Comparison of ENCODE assay signal across 8 cellular contexts in the genomic region with DNA sequence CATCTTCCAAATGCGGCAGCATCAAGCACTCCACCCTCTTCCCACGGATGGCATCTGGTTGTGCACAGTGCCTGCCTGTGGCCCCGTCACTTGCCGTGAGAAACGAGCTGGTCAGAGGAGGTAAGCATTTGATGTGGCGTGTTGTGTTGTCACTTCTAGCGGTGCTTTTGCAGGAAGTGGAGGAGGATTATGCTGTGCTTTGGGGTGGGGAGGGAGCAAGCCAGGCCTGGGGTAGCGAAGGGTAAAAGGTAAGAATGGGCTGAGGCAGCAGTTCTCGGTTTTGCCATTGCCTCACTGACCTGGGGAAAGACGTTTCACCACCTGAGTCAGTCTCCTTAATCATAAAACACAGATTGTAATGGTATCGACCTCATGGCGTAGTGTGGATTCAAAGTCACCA. TPM values are rescaled to one million over a fixed set of nuclear protein-coding genes. Genes with fewer than 3 reads are reported as not detected.
DNase-seq lines count a peak whose midpoint lies in the region; ATAC-seq, FAIRE-seq and TF ChIP-seq lines count a peak whose summit lies in the region.

No MANE protein-coding gene starts in this region.

- DNase-seq in activated gamma-delta T cell treated with Interleukin-2 at 50 U/mL for 16 hours (peak; percentile 76), activated gamma-delta T cell (lab: John Stamatoyannopoulos, UW) (no peak), posterior cingulate gyrus (peak in 7 of 10 donors; percentile 36 to 92 (median 66)), kidney (no peak), amniotic stem cell (lab: John Stamatoyannopoulos, UW) (no peak)
- peak; percentile 72 for DNase-seq in activated effector memory CD4-positive, alpha-beta T cell treated with Interleukin-2 at 50 U/mL for 16 hours

- no peak overlapping the region for H3K4me3 ChIP-seq in thymus (ENCODE audit: low read length)
- H3K4me3 ChIP-seq in kidney (ENCODE audit: low read length in 2 of 2), result no peak overlapping the region

- no peak for TF ChIP-seq CTCF in kidney (IDR thresholded peaks at IDR 0.05; ENCODE audit: borderline replicate concordance, extremely low read depth, insufficient read depth)

- WGBS in thymus, result 27% methylated on average over 12 of the region's 12 CpGs

- no peak overlapping the region for H3K9ac ChIP-seq in kidney (ENCODE audit: low read length in 2 of 2)

- H3K9me3 ChIP-seq in thymus (ENCODE audit: control insufficient read depth) (no peaks in the 10 kb centered on the region), kidney (ENCODE audit: control insufficient read depth in 1 of 2, low read length in 2 of 2) (no peaks in the 10 kb centered on the region)

- intact Hi-C loops in posterior cingulate gyrus (cut with DNase I) (no loop called here), kidney (cut with DNase I) (no loop called here)

- ATAC-seq in HG03095 (IDR thresholded peaks at IDR 0.05; ENCODE audit: unreplicated experiment), result no peak

- H3K4me1 ChIP-seq in thymus (ENCODE audit: control insufficient read depth, insufficient read depth, low read length) (peaks cover 26% of the 10 kb centered on the region), kidney (ENCODE audit: control insufficient read depth in 1 of 2, insufficient read depth in 1 of 2, low read depth in 1 of 2, low read length in 2 of 2) (peaks cover 13 to 20% of the 10 kb centered on the region in 2 donors)

- H3K36me3 ChIP-seq in thymus (ENCODE audit: control insufficient read depth, insufficient read depth), result peaks cover 41% of the 10 kb centered on the region
- H3K36me3 ChIP-seq in kidney (ENCODE audit: control insufficient read depth in 1 of 2, insufficient read depth in 2 of 2, low read length in 2 of 2), result peaks cover 19 to 34% of the 10 kb centered on the region in 2 donors

- H3K27me3 ChIP-seq in thymus (ENCODE audit: control insufficient read depth, insufficient read depth), result no peaks in the 10 kb centered on the region

- FAIRE-seq in kidney (lab: Jason Lieb, UNC), result no peak

- H3K27ac ChIP-seq in thymus (ENCODE audit: low read depth) (peak overlapping the region; percentile 82), kidney (ENCODE audit: low read depth in 2 of 2, low read length in 2 of 2) (no peak overlapping the region)

RNA-seq across cellular contexts. Expression of gene POMT1, which starts 2.3 kb away (rescaled TPM):
- polyA plus RNA-seq in thymus (51.9 TPM), kidney (ENCODE audit: insufficient read depth, low read depth, low replicate concordance) (32.3 TPM)
- total RNA-seq in kidney, result 36.5 TPM

RNA-seq across cellular contexts. Expression of gene UCK1, which starts 30.7 kb away (rescaled TPM):
- polyA plus RNA-seq in thymus, result 24.7 TPM
- 31.3 TPM for total RNA-seq in kidney
- polyA plus RNA-seq in kidney (ENCODE audit: insufficient read depth, low read depth, low replicate concordance), result 34.6 TPM

RNA-seq across cellular contexts. Expression of gene PRRT1B, which starts 44.9 kb away (rescaled TPM):
- polyA plus RNA-seq in thymus (not detected), kidney (ENCODE audit: insufficient read depth, low read depth, low replicate concordance) (not detected)
- total RNA-seq in kidney, result 1.0 TPM

Comparison
In these comparisons a context has a peak if more than half of its experiments do, and no peak if none do; other contexts are left out.
1. DNase-seq: peak in activated gamma-delta T cell treated with Interleukin-2 at 50 U/mL for 16 hours (single experiment), activated effector memory CD4-positive, alpha-beta T cell treated with Interleukin-2 at 50 U/mL for 16 hours (single experiment) and posterior cingulate gyrus (7 of 10); none in activated gamma-delta T cell (single experiment), kidney (single experiment) and amniotic stem cell (single experiment).